Comparison of ENCODE assay signal across 8 cellular contexts in genomic region chr12:57430931-57431566, GRCh38. TPM values are rescaled to one million over a fixed set of nuclear protein-coding genes. Genes with fewer than 3 reads are reported as not detected.
A peak's percentile ranks its signal among the peaks of the same experiment; 100 is the strongest.
DNase-seq lines count a peak whose midpoint lies in the region; ATAC-seq and TF ChIP-seq lines count a peak whose summit lies in the region.

Gene R3HDM2, minus strand, starts transcription at chr12:57431043. Its CDS starts 120,615 bp downstream, at chr12:57310428.

- no peaks in the 10 kb centered on the region for H3K36me3 ChIP-seq in ectodermal cell (ENCODE audit: control insufficient read depth, insufficient read depth, low read length)
- H3K36me3 ChIP-seq in lower lobe of right lung, result no peaks in the 10 kb centered on the region

- intact Hi-C loops in lower lobe of right lung (cut with DNase I), result no loop called here

- H3K4me3 ChIP-seq in ectodermal cell (ENCODE audit: insufficient read depth, low read depth, low read length) (peak within 1 kb of the TSS; percentile 58), lower lobe of right lung (peak within 1 kb of the TSS; percentile 77)

- H3K27me3 ChIP-seq in ectodermal cell (ENCODE audit: control insufficient read depth, insufficient read depth, low read length, poor library complexity, severe bottlenecking), result no peaks in the 10 kb centered on the region
- no peaks in the 10 kb centered on the region for H3K27me3 ChIP-seq in lower lobe of right lung (ENCODE audit: low read depth)

- H3K9me3 ChIP-seq in ectodermal cell (ENCODE audit: control insufficient read depth, low read length) (no peaks in the 10 kb centered on the region), lower lobe of right lung (no peaks in the 10 kb centered on the region)

- TF ChIP-seq CTCF in GM20000 (IDR thresholded peaks at IDR 0.05; ENCODE audit: extremely low read depth, missing control alignments) (no peak), lower lobe of right lung (IDR thresholded peaks at IDR 0.05) (no peak)

- WGBS in ectodermal cell, 2 experiments, result 10 to 13% methylated on average over 41 of the region's 41 CpGs

- peaks cover 6% of the 10 kb centered on the region for H3K4me1 ChIP-seq in ectodermal cell (ENCODE audit: control insufficient read depth, insufficient read depth, low read length)
- H3K4me1 ChIP-seq in lower lobe of right lung, result peaks cover 14% of the 10 kb centered on the region

- H3K27ac ChIP-seq in ectodermal cell (ENCODE audit: insufficient read depth, low read depth, low read length, poor library complexity, severe bottlenecking), result peak within 1 kb of the TSS; percentile 87
- H3K27ac ChIP-seq in lower lobe of right lung, result peak within 1 kb of the TSS; percentile 83

- DNase-seq in CMK (ENCODE audit: low read depth) (peak; percentile 83), GM20000 (ENCODE audit: low spot score) (peak; percentile 98), HS-5 (ENCODE audit: low read depth) (peak; percentile 69), NK-92 (lab: John Stamatoyannopoulos, UW; ENCODE audit: unreplicated experiment) (peak; percentile 72), lower lobe of right lung (peak; percentile 98)
- peak; percentile 90 to 91 for DNase-seq in activated CD8-positive, alpha-beta memory T cell treated with anti-CD3 and anti-CD28 coated beads for 1 hour (ENCODE audit: extremely low read depth in 1 of 2, low read depth in 1 of 2)
- peak; percentile 86 to 93 (median 87) for DNase-seq in stimulated activated CD4-positive, alpha-beta T cell treated with anti-CD3 and anti-CD28 coated beads, TNF-alpha, amount 100 ng/mL, for 1 hour (ENCODE audit: low read depth in 3 of 3, low spot score in 1 of 3)

- ATAC-seq in lower lobe of right lung, result peak; percentile 99

RNA-seq across cellular contexts. Expression of gene R3HDM2, which starts in this region (rescaled TPM):
- polyA plus RNA-seq in ectodermal cell (2013, experiment 1 of 4), result 49.8 TPM
- 47.5 TPM for polyA plus RNA-seq in ectodermal cell (2013, experiment 2 of 4)
- 39.8 TPM for polyA plus RNA-seq in ectodermal cell (2013, experiment 3 of 4)
- polyA plus RNA-seq in ectodermal cell (2013, experiment 4 of 4), result 39.1 TPM
- total RNA-seq in lower lobe of right lung, result 79.3 TPM

Comparison
In these comparisons a context has a peak if more than half of its experiments do, and no peak if none do; other contexts are left out.
1. Peak in every context shown above with its lines: DNase-seq, ATAC-seq, H3K4me3 ChIP-seq and H3K27ac ChIP-seq.